Comparison of ENCODE assay signal across 7 cellular contexts in the genomic region with DNA sequence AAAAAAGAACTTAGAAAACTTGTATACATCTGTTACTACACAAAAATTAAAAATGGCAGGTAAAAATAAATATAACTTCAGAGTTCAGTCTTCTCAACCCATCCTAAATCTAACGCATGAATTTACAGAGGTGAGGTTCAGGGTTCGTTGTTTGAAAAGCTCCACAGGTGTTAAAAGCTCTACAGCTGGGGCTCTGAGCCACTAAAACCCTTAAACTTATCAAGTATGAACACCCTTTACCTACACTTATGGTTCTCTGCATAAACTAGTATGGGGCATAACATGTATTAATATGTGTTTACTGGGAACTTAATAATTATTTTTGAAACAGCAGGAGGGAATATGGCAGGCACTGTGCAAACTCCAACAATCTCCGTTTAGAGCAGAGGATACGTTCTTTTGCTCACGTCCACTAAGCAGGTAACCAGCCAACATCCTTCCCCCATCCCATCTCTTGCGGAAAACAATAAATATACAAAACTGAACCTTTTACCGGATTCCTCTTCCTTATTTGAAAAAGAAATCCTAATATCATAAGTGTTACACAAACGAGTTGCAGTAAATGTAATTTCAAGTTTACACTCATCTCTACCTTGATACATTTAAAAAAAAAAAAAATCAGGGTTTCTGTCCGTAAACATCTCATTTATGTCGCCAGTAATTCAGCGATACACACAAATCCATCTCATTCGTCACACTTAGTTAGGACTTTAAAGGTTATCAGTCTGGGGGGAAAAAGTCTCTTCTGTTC. TPM values are rescaled to one million over a fixed set of nuclear protein-coding genes. Genes with fewer than 3 reads are reported as not detected.
DNase-seq lines count a peak whose midpoint lies in the region; ATAC-seq, FAIRE-seq and TF ChIP-seq lines count a peak whose summit lies in the region.

No MANE protein-coding gene starts in this region.

- DNase-seq in GM12891 (ENCODE audit: insufficient read length, low spot score) (no peak), OCI-LY7 (ENCODE audit: low spot score) (peak; percentile 12), fibroblast of lung (ENCODE audit: low read depth in 2 of 2) (no peak), sigmoid colon (no peak), NCI-H446 (lab: John Stamatoyannopoulos, UW) (no peak), SHP77 (lab: John Stamatoyannopoulos, UW) (no peak)

- TF ChIP-seq CTCF in OCI-LY7 (conservative IDR thresholded peaks at IDR 0.05; ENCODE audit: low read length) (no peak), fibroblast of lung (conservative IDR thresholded peaks at IDR 0.05 in 1 of 2, IDR thresholded peaks at IDR 0.05 in 1 of 2; ENCODE audit: low read depth in 1 of 2, low read length in 2 of 2) (no peak), sigmoid colon (IDR thresholded peaks at IDR 0.05) (no peak)

- H3K9me3 ChIP-seq in OCI-LY7 (ENCODE audit: low read length) (no peaks in the 10 kb centered on the region), fibroblast of lung (ENCODE audit: control insufficient read depth, insufficient read depth, low read depth, low read length) (no peaks in the 10 kb centered on the region), sigmoid colon (no peaks in the 10 kb centered on the region)

- no peaks in the 10 kb centered on the region for H3K27me3 ChIP-seq in fibroblast of lung (ENCODE audit: control insufficient read depth, insufficient read depth, low read length)
- no peaks in the 10 kb centered on the region for H3K27me3 ChIP-seq in sigmoid colon

- FAIRE-seq in GM12891 (lab: Jason Lieb, UNC): peak; percentile 55

- H2AFZ ChIP-seq in OCI-LY7 (ENCODE audit: low read length) (no peak overlapping the region), fibroblast of lung (ENCODE audit: low read length) (no peak overlapping the region)

- ATAC-seq in GM18870 (IDR thresholded peaks at IDR 0.05; ENCODE audit: unreplicated experiment): no peak

- peaks cover 57% of the 10 kb centered on the region for H3K79me2 ChIP-seq in OCI-LY7 (ENCODE audit: insufficient read depth, low read depth, low read length)
- H3K79me2 ChIP-seq in fibroblast of lung (ENCODE audit: control insufficient read depth, insufficient read depth, low read length): peaks cover 37% of the 10 kb centered on the region

- intact Hi-C loops in OCI-LY7 (cut with micrococcal nuclease; ENCODE audit: unreplicated experiment) (no loop called here), sigmoid colon (cut with DNase I) (loop anchor here (10.0 kb wide), 1 partner anchor 811 kb away; the partner anchor contains the start of gene HAUS1)

- TF ChIP-seq POLR2A in GM12891 (IDR thresholded peaks at IDR 0.05; ENCODE audit: low read depth, low read length) (no peak), sigmoid colon (IDR thresholded peaks at IDR 0.05) (no peak)

- no peaks in the 10 kb centered on the region for H3K9me2 ChIP-seq in OCI-LY7 (ENCODE audit: insufficient read depth, low read length)

- POLR2A ChIA-PET in OCI-LY7 (lab: Charles Lee): interaction anchor here (0.7 kb wide), 3 partner anchors 170 to 1458 kb away, joined by 3 to 5 read pairs (median 3); no protein-coding TSS in a partner anchor

- CTCF ChIA-PET in OCI-LY7 (lab: Charles Lee; ENCODE audit: unreplicated experiment): no interaction called here

- BruUV-seq in OCI-LY7 (replicated peaks; lab: Mats Ljungman, UMichigan): no TSS peak

- TF ChIP-seq EP300 in sigmoid colon (IDR thresholded peaks at IDR 0.05): no peak

- H3K9ac ChIP-seq in fibroblast of lung (ENCODE audit: insufficient read depth, low read length): no peak overlapping the region

- peak overlapping the region; percentile 90 for H3K4me3 ChIP-seq in OCI-LY7 (ENCODE audit: low read depth, low read length, poor library complexity, severe bottlenecking)
- peak overlapping the region; percentile 67 to 99 (median 86) for H3K4me3 ChIP-seq in fibroblast of lung (replicated peaks in 1 of 4; ENCODE audit: control extremely low read depth in 1 of 4, insufficient read depth in 1 of 4, low read depth in 3 of 4, low read length in 4 of 4)
- H3K4me3 ChIP-seq in sigmoid colon: peak overlapping the region; percentile 50 to 90 (median 86)

- H4K20me1 ChIP-seq in OCI-LY7 (ENCODE audit: insufficient read depth, low read length) (peaks cover 20% of the 10 kb centered on the region; the same call in 1 of the 2 replicates), fibroblast of lung (ENCODE audit: control insufficient read depth, extremely low read depth, insufficient read depth, low read length) (no peaks in the 10 kb centered on the region)

- H3K27ac ChIP-seq in OCI-LY7 (ENCODE audit: low read depth, low read length, poor library complexity, severe bottlenecking) (peak overlapping the region; percentile 65), fibroblast of lung (ENCODE audit: insufficient read depth, low read length) (no peak overlapping the region), sigmoid colon (peak overlapping the region; percentile 87 to 91 (median 89))

- peak overlapping the region; percentile 93 for H3K4me2 ChIP-seq in OCI-LY7 (ENCODE audit: low read length)
- H3K4me2 ChIP-seq in fibroblast of lung (ENCODE audit: extremely low read depth, insufficient read depth, low read length): peak overlapping the region; percentile 84

- WGBS in sigmoid colon, 2 donors: 11 to 41% methylated on average over 12 of the region's 12 CpGs

- H3K4me1 ChIP-seq in OCI-LY7 (ENCODE audit: insufficient read depth, low read length, poor library complexity, severe bottlenecking) (peaks cover 12% of the 10 kb centered on the region), fibroblast of lung (ENCODE audit: control insufficient read depth, extremely low read depth, insufficient read depth, low read length) (no peaks in the 10 kb centered on the region), sigmoid colon (peaks cover 0 to 28% (median 18%) of the 10 kb centered on the region in 4 donors)

- H3K36me3 ChIP-seq in OCI-LY7 (ENCODE audit: insufficient read depth, low read length): no peaks in the 10 kb centered on the region; the same call in 1 of the 2 replicates
- H3K36me3 ChIP-seq in fibroblast of lung (ENCODE audit: control insufficient read depth, insufficient read depth, low read length): no peaks in the 10 kb centered on the region
- H3K36me3 ChIP-seq in sigmoid colon: no peaks in the 10 kb centered on the region

TF ChIP-seq in GM12891, 5 proteins besides CTCF, POLR2A, EP300 and RAD21:
- TF ChIP-seq POU2F2 (IDR thresholded peaks at IDR 0.05; ENCODE audit: low read depth, low read length): no peak
- TF ChIP-seq TAF1 (IDR thresholded peaks at IDR 0.05; ENCODE audit: low read depth, low read length): no peak
- no peak for TF ChIP-seq PAX5 (IDR thresholded peaks at IDR 0.05; ENCODE audit: insufficient read depth, low read length, severe bottlenecking)
- no peak for TF ChIP-seq POLR2AphosphoS5 (IDR thresholded peaks at IDR 0.05; ENCODE audit: low read depth, low read length)
- no peak for TF ChIP-seq SPI1 (IDR thresholded peaks at IDR 0.05; ENCODE audit: low read depth, low read length)

RNA-seq across cellular contexts. Expression of gene PIAS2, which starts 1.3 kb away (rescaled TPM):
- polyA plus RNA-seq in GM12891 (2012; ENCODE audit: low read depth, missing spikeins): 7.4 TPM
- 17.9 and 18.1 TPM in 2 replicates for total RNA-seq in OCI-LY7 (2014; rRNA removed; shearing (Covaris generic))
- total RNA-seq in OCI-LY7 (2022) (27.9 and 35.7 TPM in 2 replicates), fibroblast of lung (12.8 and 14.4 TPM in 2 replicates), sigmoid colon (10 to 100 TPM; 30.0 to 36.6 (median 31.8) TPM)
- polyA plus RNA-seq in fibroblast of lung (22.1 and 23.1 TPM in 2 replicates), sigmoid colon (1 to 10 TPM; 5.5 to 8.1 (median 6.6) TPM)
- polyA plus RNA-seq in fibroblast of lung (2012): 10.8 and 12.0 TPM in 2 replicates
- polyA minus RNA-seq in fibroblast of lung (ENCODE audit: low replicate concordance): 23.8 and 25.3 TPM in 2 replicates

RNA-seq across cellular contexts. Expression of gene KATNAL2, which starts 1.4 kb away (rescaled TPM):
- 2.1 TPM for polyA plus RNA-seq in GM12891 (2012; ENCODE audit: low read depth, missing spikeins)
- 5.7 and 8.1 TPM in 2 replicates for total RNA-seq in OCI-LY7 (2014; rRNA removed; shearing (Covaris generic))
- total RNA-seq in OCI-LY7 (2022) (13.9 and 16.1 TPM in 2 replicates), fibroblast of lung (3.8 and 4.6 TPM in 2 replicates), sigmoid colon (10 to 100 TPM in 1 of 4 donors, 1 to 10 TPM in 3; 1.2 to 18.8 (median 7.0) TPM)
- polyA plus RNA-seq in fibroblast of lung (1.5 and 1.8 TPM in 2 replicates), sigmoid colon (1 to 10 TPM in 2 of 3 donors, under 1 TPM in 1; 0.60 to 2.5 (median 1.2) TPM)
- 0.98 and 1.6 TPM in 2 replicates for polyA plus RNA-seq in fibroblast of lung (2012)
- polyA minus RNA-seq in fibroblast of lung (ENCODE audit: low replicate concordance): 1.3 TPM in 1 of 2 replicates, not detected in the other
